8 cellular contexts compared by ENCODE assay signal in genomic region chr16:19886061-19886792, GRCh38. TPM values are rescaled to one million over a fixed set of nuclear protein-coding genes. Genes with fewer than 3 reads are reported as not detected.
DNase-seq lines count a peak whose midpoint lies in the region; ATAC-seq lines count a peak whose summit lies in the region.

No MANE protein-coding gene starts in this region.

- DNase-seq in DMS153 treated with DMSO at 0.1 percent for 48 hours (lab: John Stamatoyannopoulos, UW; ENCODE audit: unreplicated experiment): peak; percentile 40
- peak; percentile 34 for DNase-seq in NCI-H446 treated with DMSO at 0.1 percent for 48 hours (lab: John Stamatoyannopoulos, UW)
- DNase-seq in activated CD4-positive, CD25-positive, alpha-beta regulatory T cell treated with anti-CD3 and anti-CD28 coated beads, Interleukin-2, amount 50 U/mL, for 72 hours: peak; percentile 79
- DNase-seq in cerebellar cortex (ENCODE audit: low spot score): peak; percentile 84
- DNase-seq in left colon: peak; percentile 51 to 83
- peak; percentile 83 for DNase-seq in stimulated activated CD4-positive, alpha-beta T cell treated with anti-CD3 and anti-CD28 coated beads, Interleukin-1b, Interleukin-23, amount 100 ng/mL, for 48 hours

- ATAC-seq in HG02759 (IDR thresholded peaks at IDR 0.05; ENCODE audit: unreplicated experiment) (peak; percentile 70), left colon (peak; percentile 76), HG03095 (IDR thresholded peaks at IDR 0.05; ENCODE audit: unreplicated experiment) (no peak)

- intact Hi-C loops in left colon (cut with DNase I, micrococcal nuclease): loop anchor here (5.0 to 10.0 kb wide), 3 partner anchors 161 to 284 kb away; no protein-coding TSS in a partner anchor

RNA-seq across cellular contexts. Expression of gene GPRC5B, which starts 1.6 kb away (rescaled TPM):
- total RNA-seq in left colon: 1 to 10 TPM; 5.0 to 7.6 TPM

Comparison
In these comparisons a context has a peak if more than half of its experiments do, and no peak if none do; other contexts are left out.
1. DNase-seq: peak in every context shown above with its lines; median percentile 84 in cerebellar cortex; 83 in stimulated activated CD4-positive, alpha-beta T cell treated with anti-CD3 and anti-CD28 coated beads, Interleukin-1b, Interleukin-23, amount 100 ng/mL, for 48 hours; 79 in activated CD4-positive, CD25-positive, alpha-beta regulatory T cell treated with anti-CD3 and anti-CD28 coated beads, Interleukin-2, amount 50 U/mL, for 72 hours; 67 in left colon; 40 in DMS153 treated with DMSO at 0.1 percent for 48 hours; 34 in NCI-H446 treated with DMSO at 0.1 percent for 48 hours.